Comparison of ENCODE assay signal across 23 cellular contexts in genomic region chr6:44784195-44784594, GRCh38.
"Had no signal": no experiment of that assay in that cellular context is flagged by ENCODE, and none has a peak within 500 bp of the region (broad histone marks: within the 10 kb centered on the region; RNA-seq: fewer than 3 reads in every experiment).

No MANE protein-coding gene starts in this region.

- H3K4me3 Mint-ChIP-seq: activated CD4-positive, alpha-beta memory T cell treated with anti-CD3 and anti-CD28 coated beads for 36 hours; activated naive CD8-positive, alpha-beta T cell; activated T-cell treated with anti-CD3 and anti-CD28 coated beads, Interleukin-2, amount 50 U/mL, for 24 hours; activated T-cell treated with anti-CD3 and anti-CD28 coated beads, Interleukin-2, amount 50 U/mL, for 72 hours; effector memory CD8-positive, alpha-beta T cell; WTC11 had no signal

- H3K36me3 Mint-ChIP-seq: activated CD4-positive, alpha-beta memory T cell treated with anti-CD3 and anti-CD28 coated beads for 36 hours had no signal

- DNase-seq: activated CD4-positive, alpha-beta memory T cell treated with anti-CD3 and anti-CD28 coated beads for 36 hours; activated CD4-positive, alpha-beta T cell treated with anti-CD3 and anti-CD28 coated beads for 1 hour; activated CD4-positive, alpha-beta T cell treated with anti-CD3 and anti-CD28 coated beads for 4 hours; activated CD4-positive, alpha-beta T cell treated with anti-CD3 and anti-CD28 coated beads, Interleukin-2, amount 50 U/mL, for 1 hour; activated CD8-positive, alpha-beta memory T cell treated with anti-CD3 and anti-CD28 coated beads, Interleukin-2, amount 50 U/mL, for 48 hours; activated gamma-delta T cell treated with Interleukin-2 at 50 U/mL for 16 hours; activated naive CD4-positive, alpha-beta T cell treated with anti-CD3 and anti-CD28 coated beads, Interleukin-2, amount 50 U/mL, for 16 hours; activated naive CD4-positive, alpha-beta T cell treated with Interleukin-2 at 50 U/mL for 16 hours; activated T-cell treated with anti-CD3 and anti-CD28 coated beads for 4 hours; activated T-cell treated with anti-CD3 and anti-CD28 coated beads, Interleukin-2, amount 50 U/mL, for 24 hours; activated T-cell treated with anti-CD3 and anti-CD28 coated beads, Interleukin-2, amount 50 U/mL, for 72 hours; amniotic stem cell; anterior cingulate cortex; brain microvascular endothelial cell; caudate nucleus; cortex of kidney; dermis blood vessel endothelial cell; effector CD4-positive, alpha-beta T cell; effector memory CD8-positive, alpha-beta T cell; foreskin fibroblast; head of caudate nucleus had no signal

- H3K27ac Mint-ChIP-seq: activated CD4-positive, alpha-beta memory T cell treated with anti-CD3 and anti-CD28 coated beads for 36 hours; activated naive CD8-positive, alpha-beta T cell; activated T-cell treated with anti-CD3 and anti-CD28 coated beads, Interleukin-2, amount 50 U/mL, for 24 hours; activated T-cell treated with anti-CD3 and anti-CD28 coated beads, Interleukin-2, amount 50 U/mL, for 72 hours; WTC11 had no signal

- H3K27ac ChIP-seq: brain microvascular endothelial cell had no signal

- H3K9me3 Mint-ChIP-seq: effector memory CD8-positive, alpha-beta T cell had no signal

- H3K36me3 ChIP-seq: brain microvascular endothelial cell had no signal

- H3K27me3 ChIP-seq: brain microvascular endothelial cell had no signal

- H3K27me3 Mint-ChIP-seq: activated CD4-positive, alpha-beta memory T cell treated with anti-CD3 and anti-CD28 coated beads for 36 hours; activated naive CD8-positive, alpha-beta T cell; activated T-cell treated with anti-CD3 and anti-CD28 coated beads, Interleukin-2, amount 50 U/mL, for 24 hours had no signal
